ENCODE assay signal across 14 cellular contexts in the genomic region with DNA sequence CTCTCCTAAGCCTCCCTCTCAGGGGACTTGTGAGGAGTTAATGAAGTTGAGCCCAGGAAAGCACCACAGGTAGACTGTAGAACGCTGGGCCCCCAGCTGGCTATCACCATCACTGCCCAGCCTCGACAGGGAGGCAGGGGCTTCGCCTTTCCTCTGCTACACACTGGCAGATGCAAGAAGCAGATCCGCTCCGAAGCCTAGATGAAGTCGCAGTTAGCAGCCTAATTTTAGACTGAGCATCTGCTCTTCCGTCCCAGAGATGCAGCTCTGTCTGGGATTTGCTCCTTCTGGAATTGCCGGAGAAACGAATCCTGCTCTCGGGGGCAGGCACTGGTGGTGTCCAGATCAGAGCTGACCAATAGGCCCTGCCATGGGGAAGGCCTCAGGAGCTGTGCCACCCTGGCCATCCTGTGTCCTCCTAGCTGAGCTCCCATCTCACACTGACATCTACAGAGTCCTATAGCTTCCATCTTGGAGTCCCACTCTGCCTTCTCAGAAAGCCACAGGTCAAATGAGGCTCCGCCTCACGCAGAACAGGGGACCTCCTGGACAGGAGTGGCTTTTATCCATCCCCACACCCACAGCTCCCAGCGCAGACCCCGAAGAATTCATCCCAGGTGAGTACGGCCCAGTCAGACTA.
A peak's percentile ranks its signal among the peaks of the same experiment; 100 is the strongest.
DNase-seq lines count a peak whose midpoint lies in the region; ATAC-seq, FAIRE-seq and TF ChIP-seq lines count a peak whose summit lies in the region.
"Had no signal": no experiment of that assay in that cellular context is flagged by ENCODE, and none has a peak within 500 bp of the region (broad histone marks: within the 10 kb centered on the region; RNA-seq: fewer than 3 reads in every experiment).

No MANE protein-coding gene starts in this region.

- H3K9me3 ChIP-seq in kidney (ENCODE audit: control insufficient read depth in 1 of 2, low read length in 2 of 2) = no peaks in the 10 kb centered on the region
- H3K9me3 ChIP-seq: BE2C, lower lobe of right lung had no signal

- FAIRE-seq in kidney (lab: Jason Lieb, UNC) = no peak
- FAIRE-seq: H1 had no signal

- intact Hi-C loops in activated naive CD4-positive, alpha-beta T cell treated with anti-CD3 and anti-CD28 coated beads for 36 hours (cut with micrococcal nuclease) = no loop called here
- intact Hi-C loops in activated B cell treated with CpG ODN at 0.5 μM for 24 hours (cut with micrococcal nuclease) = no loop called here
- intact Hi-C loops in kidney (cut with DNase I) = no loop called here

- TF ChIP-seq CTCF in activated B cell treated with CpG ODN at 0.5 μM for 24 hours (IDR thresholded peaks at IDR 0.05) (no peak), kidney (IDR thresholded peaks at IDR 0.05; ENCODE audit: borderline replicate concordance, extremely low read depth, insufficient read depth) (no peak)

- no peak overlapping the region for H3K9ac ChIP-seq in kidney (ENCODE audit: low read length in 2 of 2)

- ATAC-seq in activated B cell treated with CpG ODN at 0.5 μM for 24 hours (ENCODE audit: low read depth) (no peak), HG03280 (IDR thresholded peaks at IDR 0.05; ENCODE audit: unreplicated experiment) (no peak), GM19035 (IDR thresholded peaks at IDR 0.05; ENCODE audit: unreplicated experiment) (no peak), HG03378 (IDR thresholded peaks at IDR 0.05; ENCODE audit: unreplicated experiment) (no peak)

- no peak overlapping the region for H3K4me3 Mint-ChIP-seq in activated naive CD4-positive, alpha-beta T cell treated with anti-CD3 and anti-CD28 coated beads for 36 hours
- no peak overlapping the region for H3K4me3 Mint-ChIP-seq in activated naive CD4-positive, alpha-beta T cell treated with anti-CD3 and anti-CD28 coated beads, Interleukin-2, amount 10 ng/mL, durations not matched to agents 7 days and 5 days
- no peak overlapping the region for H3K4me3 Mint-ChIP-seq in activated B cell treated with CpG ODN at 0.5 μM for 24 hours
- H3K4me3 Mint-ChIP-seq: activated naive CD8-positive, alpha-beta T cell treated with anti-CD3 and anti-CD28 coated beads, Interleukin-2, amount 10 ng/mL, durations not matched to agents 7 days and 5 days had no signal

- H3K27ac Mint-ChIP-seq in activated naive CD4-positive, alpha-beta T cell treated with anti-CD3 and anti-CD28 coated beads for 36 hours = peak overlapping the region; percentile 70
- H3K27ac Mint-ChIP-seq in activated naive CD4-positive, alpha-beta T cell treated with anti-CD3 and anti-CD28 coated beads, Interleukin-2, amount 10 ng/mL, durations not matched to agents 7 days and 5 days = no peak overlapping the region
- H3K27ac Mint-ChIP-seq in activated B cell treated with CpG ODN at 0.5 μM for 24 hours = peak overlapping the region; percentile 32

- peaks cover 93% of the 10 kb centered on the region for H3K4me1 Mint-ChIP-seq in activated naive CD4-positive, alpha-beta T cell treated with anti-CD3 and anti-CD28 coated beads for 36 hours (ENCODE audit: low read depth)
- H3K4me1 Mint-ChIP-seq in activated naive CD4-positive, alpha-beta T cell treated with anti-CD3 and anti-CD28 coated beads, Interleukin-2, amount 10 ng/mL, durations not matched to agents 7 days and 5 days = peaks cover 98% of the 10 kb centered on the region
- H3K4me1 Mint-ChIP-seq in activated B cell treated with CpG ODN at 0.5 μM for 24 hours = peaks cover 84% of the 10 kb centered on the region

- no peak overlapping the region for H3K4me3 ChIP-seq in kidney (ENCODE audit: low read length in 2 of 2)
- H3K4me3 ChIP-seq: coronary artery, lower lobe of right lung had no signal

- no peaks in the 10 kb centered on the region for H3K9me3 Mint-ChIP-seq in activated naive CD4-positive, alpha-beta T cell treated with anti-CD3 and anti-CD28 coated beads for 36 hours
- H3K9me3 Mint-ChIP-seq in activated naive CD4-positive, alpha-beta T cell treated with anti-CD3 and anti-CD28 coated beads, Interleukin-2, amount 10 ng/mL, durations not matched to agents 7 days and 5 days = no peaks in the 10 kb centered on the region
- H3K9me3 Mint-ChIP-seq in activated B cell treated with CpG ODN at 0.5 μM for 24 hours = no peaks in the 10 kb centered on the region
- H3K9me3 Mint-ChIP-seq: activated naive CD8-positive, alpha-beta T cell treated with anti-CD3 and anti-CD28 coated beads, Interleukin-2, amount 10 ng/mL, durations not matched to agents 7 days and 5 days had no signal

- DNase-seq in activated naive CD4-positive, alpha-beta T cell treated with anti-CD3 and anti-CD28 coated beads for 36 hours = no peak
- no peak for DNase-seq in activated naive CD4-positive, alpha-beta T cell treated with anti-CD3 and anti-CD28 coated beads, Interleukin-2, amount 10 ng/mL, durations not matched to agents 7 days and 5 days
- no peak for DNase-seq in activated B cell treated with CpG ODN at 0.5 μM for 24 hours
- DNase-seq in kidney = peak; percentile 26
- DNase-seq: activated naive CD8-positive, alpha-beta T cell treated with anti-CD3 and anti-CD28 coated beads, Interleukin-2, amount 10 ng/mL, durations not matched to agents 7 days and 5 days; BE2C; lower lobe of right lung; MM.1S had no signal

- CTCF ChIA-PET in activated naive CD4-positive, alpha-beta T cell treated with anti-CD3 and anti-CD28 coated beads for 36 hours (lab: Charles Lee) = interaction anchor here (1.5 kb wide), 1 partner anchor 191 kb away, joined by 3 read pairs; no protein-coding TSS in a partner anchor
- CTCF ChIA-PET in activated naive CD4-positive, alpha-beta T cell treated with anti-CD3 and anti-CD28 coated beads, Interleukin-2, amount 10 ng/mL, durations not matched to agents 7 days and 5 days (lab: Charles Lee) = interaction anchor here (1.3 kb wide), 1 partner anchor 97 kb away, joined by 3 read pairs; no protein-coding TSS in a partner anchor
- CTCF ChIA-PET in activated B cell treated with CpG ODN at 0.5 μM for 24 hours (lab: Charles Lee) = no interaction called here

- POLR2A ChIA-PET in activated B cell treated with CpG ODN at 0.5 μM for 24 hours (lab: Charles Lee) = interaction anchor here (1.2 kb wide), 1 partner anchor 10 kb away, joined by 4 read pairs; no protein-coding TSS in a partner anchor

- no peaks in the 10 kb centered on the region for H3K27me3 Mint-ChIP-seq in activated naive CD4-positive, alpha-beta T cell treated with anti-CD3 and anti-CD28 coated beads for 36 hours (ENCODE audit: low read depth)
- no peaks in the 10 kb centered on the region for H3K27me3 Mint-ChIP-seq in activated naive CD4-positive, alpha-beta T cell treated with anti-CD3 and anti-CD28 coated beads, Interleukin-2, amount 10 ng/mL, durations not matched to agents 7 days and 5 days
- no peaks in the 10 kb centered on the region for H3K27me3 Mint-ChIP-seq in activated B cell treated with CpG ODN at 0.5 μM for 24 hours
- H3K27me3 Mint-ChIP-seq: activated naive CD8-positive, alpha-beta T cell treated with anti-CD3 and anti-CD28 coated beads, Interleukin-2, amount 10 ng/mL, durations not matched to agents 7 days and 5 days had no signal

- H3K36me3 ChIP-seq in kidney (ENCODE audit: control insufficient read depth in 1 of 2, insufficient read depth in 2 of 2, low read length in 2 of 2) = no peaks in the 10 kb centered on the region
- H3K36me3 ChIP-seq: BE2C, lower lobe of right lung had no signal

- peaks cover 0 to 3% of the 10 kb centered on the region in 2 donors for H3K4me1 ChIP-seq in kidney (ENCODE audit: control insufficient read depth in 1 of 2, insufficient read depth in 1 of 2, low read depth in 1 of 2, low read length in 2 of 2)
- H3K4me1 ChIP-seq: BE2C had no signal

- H3K36me3 Mint-ChIP-seq in activated naive CD4-positive, alpha-beta T cell treated with anti-CD3 and anti-CD28 coated beads for 36 hours (ENCODE audit: low read depth) = no peaks in the 10 kb centered on the region
- H3K36me3 Mint-ChIP-seq in activated naive CD4-positive, alpha-beta T cell treated with anti-CD3 and anti-CD28 coated beads, Interleukin-2, amount 10 ng/mL, durations not matched to agents 7 days and 5 days = peaks cover 3% of the 10 kb centered on the region
- no peaks in the 10 kb centered on the region for H3K36me3 Mint-ChIP-seq in activated B cell treated with CpG ODN at 0.5 μM for 24 hours (ENCODE audit: low read depth)
- H3K36me3 Mint-ChIP-seq: activated naive CD8-positive, alpha-beta T cell treated with anti-CD3 and anti-CD28 coated beads, Interleukin-2, amount 10 ng/mL, durations not matched to agents 7 days and 5 days had no signal

- no peak overlapping the region for H3K27ac ChIP-seq in kidney (ENCODE audit: low read depth in 2 of 2, low read length in 2 of 2)
- H3K27ac ChIP-seq in temporal lobe (ENCODE audit: low read depth, low read length) = peak overlapping the region; percentile 72
- H3K27ac ChIP-seq: coronary artery, lower lobe of right lung had no signal
